ENCODE assay signal across 22 cellular contexts in genomic region chrX:103776586-103776985, GRCh38. TPM values are rescaled to one million over a fixed set of nuclear protein-coding genes. Genes with fewer than 3 reads are reported as not detected.
DNase-seq lines count a peak whose midpoint lies in the region; ATAC-seq and TF ChIP-seq lines count a peak whose summit lies in the region.
"Had no signal": no experiment of that assay in that cellular context is flagged by ENCODE, and none has a peak within 500 bp of the region (broad histone marks: within the 10 kb centered on the region; RNA-seq: fewer than 3 reads in every experiment).

TSS of gene PLP1 (plus strand) at chrX:103776840. CDS start at chrX:103776996, 156 bp downstream.

- POLR2A ChIA-PET in RWPE1 (lab: Yijun Ruan, JAX; ENCODE audit: low non-redundant PET) = no interaction called here
- POLR2A ChIA-PET in CD4-positive, alpha-beta memory T cell (lab: Charles Lee; ENCODE audit: partially characterized antibody) = no interaction called here

- H3K36me3 ChIP-seq in neuron (ENCODE audit: insufficient read depth, low read length) (no peaks in the 10 kb centered on the region), colonic mucosa (no peaks in the 10 kb centered on the region)
- H3K36me3 ChIP-seq in CD4-positive, alpha-beta memory T cell (ENCODE audit: insufficient read depth, low read length) = no peaks in the 10 kb centered on the region
- H3K36me3 ChIP-seq: left lung, prostate gland, WERI-Rb-1 had no signal

- H2AFZ ChIP-seq in neuron (ENCODE audit: low read depth, low read length) = no peak within 1 kb of the TSS

- CTCF ChIA-PET in RWPE1 (lab: Yijun Ruan, JAX) = no interaction called here
- CTCF ChIA-PET in CD4-positive, alpha-beta memory T cell (lab: Charles Lee; ENCODE audit: partially characterized antibody) = no interaction called here

- intact Hi-C loops in head of caudate nucleus (cut with DNase I) (no loop called here), colonic mucosa (cut with DNase I) (loop anchor here (5.0 kb wide), 2 partner anchors 64 to 84 kb away; partner anchors contain the start of gene TMEM31)
- intact Hi-C loops in CD4-positive, alpha-beta memory T cell (cut with micrococcal nuclease) = no loop called here

- no peak for ATAC-seq in HG02623 (IDR thresholded peaks at IDR 0.05; ENCODE audit: unreplicated experiment)
- ATAC-seq: HepG2; left lung; stimulated activated naive B cell treated with anti-CD40 and anti-IgM and Interleukin-4, amounts not matched to agents 10 μg/mL and 1 μg/mL and 100 μg/mL, for 72 hours; T-helper 17 cell had no signal

- no peaks in the 10 kb centered on the region for H3K9me3 Mint-ChIP-seq in CD4-positive, alpha-beta memory T cell
- H3K9me3 Mint-ChIP-seq: activated T-helper 2 cell treated with anti-CD3 and anti-CD28 coated beads, Interferon-gamma antibody, Interleukin-2, Interleukin-4, amounts not matched to agents 10 μg/mL and 5 μg/mL and 100 μg/mL, durations not matched to agents 14 hours and 24 hours and 36 hours; CD4-positive, CD25-positive, alpha-beta regulatory T cell; central memory CD8-positive, alpha-beta T cell; stimulated activated naive B cell treated with anti-CD40 and anti-IgM and Interleukin-4, amounts not matched to agents 10 μg/mL and 1 μg/mL and 100 μg/mL, for 72 hours had no signal

- no peak within 1 kb of the TSS for H3K27ac Mint-ChIP-seq in CD4-positive, alpha-beta memory T cell
- H3K27ac Mint-ChIP-seq: activated T-helper 2 cell treated with anti-CD3 and anti-CD28 coated beads, Interferon-gamma antibody, Interleukin-2, Interleukin-4, amounts not matched to agents 10 μg/mL and 5 μg/mL and 100 μg/mL, durations not matched to agents 14 hours and 24 hours and 36 hours; CD4-positive, CD25-positive, alpha-beta regulatory T cell; stimulated activated naive B cell treated with anti-CD40 and anti-IgM and Interleukin-4, amounts not matched to agents 10 μg/mL and 1 μg/mL and 100 μg/mL, for 72 hours; T-helper 17 cell had no signal

- H3K4me3 Mint-ChIP-seq in CD4-positive, alpha-beta memory T cell = no peak within 1 kb of the TSS
- H3K4me3 Mint-ChIP-seq: CD4-positive, CD25-positive, alpha-beta regulatory T cell; central memory CD8-positive, alpha-beta T cell; stimulated activated naive B cell treated with anti-CD40 and anti-IgM and Interleukin-4, amounts not matched to agents 10 μg/mL and 1 μg/mL and 100 μg/mL, for 72 hours; T-helper 17 cell had no signal

- no peak within 1 kb of the TSS for H3K27ac ChIP-seq in RWPE1
- no peak within 1 kb of the TSS for H3K27ac ChIP-seq in CD4-positive, alpha-beta memory T cell (ENCODE audit: low read depth, low read length)
- no peak within 1 kb of the TSS for H3K27ac ChIP-seq in colonic mucosa
- H3K27ac ChIP-seq: left lung, prostate gland, WERI-Rb-1 had no signal

- H3K4me3 ChIP-seq in neuron (ENCODE audit: low read length) = peak within 1 kb of the TSS; percentile 31
- no peak within 1 kb of the TSS for H3K4me3 ChIP-seq in CD4-positive, alpha-beta memory T cell (ENCODE audit: low read length in 2 of 2)
- no peak within 1 kb of the TSS for H3K4me3 ChIP-seq in colonic mucosa
- H3K4me3 ChIP-seq: left lung, prostate gland had no signal

- H3K4me1 Mint-ChIP-seq in CD4-positive, alpha-beta memory T cell = no peaks in the 10 kb centered on the region
- H3K4me1 Mint-ChIP-seq: CD4-positive, CD25-positive, alpha-beta regulatory T cell; central memory CD8-positive, alpha-beta T cell; stimulated activated naive B cell treated with anti-CD40 and anti-IgM and Interleukin-4, amounts not matched to agents 10 μg/mL and 1 μg/mL and 100 μg/mL, for 72 hours; T-helper 17 cell had no signal

- H3K9me3 ChIP-seq in neuron (ENCODE audit: low read length) (no peaks in the 10 kb centered on the region), colonic mucosa (no peaks in the 10 kb centered on the region)
- no peaks in the 10 kb centered on the region for H3K9me3 ChIP-seq in CD4-positive, alpha-beta memory T cell (ENCODE audit: control insufficient read depth in 1 of 2, low read length in 2 of 2)
- H3K9me3 ChIP-seq: left lung, prostate gland had no signal

- H3K9ac ChIP-seq in colonic mucosa (ENCODE audit: low read depth in 2 of 2, low read length in 2 of 2) = no peak within 1 kb of the TSS

- H3K4me1 ChIP-seq in neuron (ENCODE audit: insufficient read depth, low read length) (peaks cover 36% of the 10 kb centered on the region), colonic mucosa (no peaks in the 10 kb centered on the region)
- no peaks in the 10 kb centered on the region for H3K4me1 ChIP-seq in CD4-positive, alpha-beta memory T cell (ENCODE audit: insufficient read depth, low read length)
- H3K4me1 ChIP-seq: left lung, prostate gland had no signal

- TF ChIP-seq CTCF in RWPE1 (conservative IDR thresholded peaks at IDR 0.05; ENCODE audit: low read depth) (no peak), colonic mucosa (IDR thresholded peaks at IDR 0.05) (no peak)

- no peaks in the 10 kb centered on the region for H3K36me3 Mint-ChIP-seq in CD4-positive, alpha-beta memory T cell
- H3K36me3 Mint-ChIP-seq: CD4-positive, CD25-positive, alpha-beta regulatory T cell; stimulated activated naive B cell treated with anti-CD40 and anti-IgM and Interleukin-4, amounts not matched to agents 10 μg/mL and 1 μg/mL and 100 μg/mL, for 72 hours had no signal

- H3K27me3 ChIP-seq in neuron (ENCODE audit: insufficient read depth, low read length) = no peaks in the 10 kb centered on the region
- H3K27me3 ChIP-seq in CD4-positive, alpha-beta memory T cell (ENCODE audit: insufficient read depth, low read length) = no peaks in the 10 kb centered on the region
- H3K27me3 ChIP-seq in colonic mucosa = no peaks in the 10 kb centered on the region
- H3K27me3 ChIP-seq: left lung had no signal

- peaks cover 7 to 8% of the 10 kb centered on the region in 2 donors for H3K27me3 Mint-ChIP-seq in CD4-positive, alpha-beta memory T cell

- DNase-seq in Ammon's horn (ENCODE audit: low spot score) (peak; percentile 79), NCI-H2227 treated with DMSO at 0.1 percent for 48 hours (lab: John Stamatoyannopoulos, UW) (peak; percentile 13), head of caudate nucleus (peak in 25 of 42 donors; percentile 27 to 81 (median 57)), RWPE1 (ENCODE audit: low spot score) (no peak), colonic mucosa (no peak)
- DNase-seq in CD4-positive, alpha-beta memory T cell = no peak
- DNase-seq: ACHN; CD4-positive, CD25-positive, alpha-beta regulatory T cell; DMS79; left lung; SHP77; stimulated activated naive B cell treated with anti-CD40 and anti-IgM and Interleukin-4, amounts not matched to agents 10 μg/mL and 1 μg/mL and 100 μg/mL, for 72 hours; T-helper 17 cell; WERI-Rb-1 had no signal

RNA-seq across cellular contexts. Expression of gene PLP1, which starts in this region (rescaled TPM):
- total RNA-seq in CD4-positive, alpha-beta memory T cell = not detected
- polyA plus RNA-seq in CD4-positive, alpha-beta memory T cell = not detected
- total RNA-seq in colonic mucosa = 10 to 100 TPM in 1 of 2 donors, 1 to 10 TPM in 1; 4.0 to 11.2 TPM
- total RNA-seq: activated T-helper 2 cell treated with anti-CD3 and anti-CD28 coated beads, Interferon-gamma antibody, Interleukin-2, Interleukin-4, amounts not matched to agents 10 μg/mL and 5 μg/mL and 100 μg/mL, durations not matched to agents 14 hours and 24 hours and 36 hours; CD4-positive, CD25-positive, alpha-beta regulatory T cell; MCF 10A; NCI-H460; T-helper 17 cell had no signal
- polyA plus RNA-seq: CD4-positive, CD25-positive, alpha-beta regulatory T cell had no signal

Comparison
In these comparisons a context has a peak if more than half of its experiments do, and no peak if none do; other contexts are left out.
1. RNA of gene PLP1 (total RNA-seq): 4.0 to 11.2 TPM in colonic mucosa; not detected in CD4-positive, alpha-beta memory T cell; every median in the first group is over 4 times any median in the second.
2. DNase-seq: peak in Ammon's horn (single experiment), NCI-H2227 treated with DMSO at 0.1 percent for 48 hours (single experiment) and head of caudate nucleus (25 of 42); none in RWPE1 (single experiment), CD4-positive, alpha-beta memory T cell (0 of 5) and colonic mucosa (single experiment).